15 cellular contexts compared by ENCODE assay signal in the genomic region with DNA sequence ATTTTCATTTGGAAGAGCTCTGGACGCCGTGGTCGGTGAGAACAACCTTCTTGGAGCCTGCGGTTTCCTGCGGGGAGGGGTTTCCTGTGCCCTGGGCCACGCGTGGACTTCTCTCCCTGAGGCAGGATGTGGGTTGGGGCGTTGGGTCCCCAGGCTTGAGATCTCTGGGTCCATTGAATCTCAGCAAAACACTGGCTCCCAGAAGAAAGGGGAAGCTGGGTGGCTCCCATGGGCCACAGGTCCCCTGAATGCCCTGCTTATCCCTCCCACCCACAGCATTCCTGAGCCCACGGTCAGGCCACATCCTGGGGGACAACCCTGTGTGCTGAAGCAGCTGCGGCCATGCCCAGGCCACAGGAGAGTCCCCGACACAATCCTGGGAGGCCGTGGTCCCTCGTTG.
DNase-seq lines count a peak whose midpoint lies in the region; TF ChIP-seq lines count a peak whose summit lies in the region.
"Had no signal": no experiment of that assay in that cellular context is flagged by ENCODE, and none has a peak within 500 bp of the region (broad histone marks: within the 10 kb centered on the region; RNA-seq: fewer than 3 reads in every experiment).

No MANE protein-coding gene starts in this region.

- no peak overlapping the region for H3K4me3 Mint-ChIP-seq in activated naive CD4-positive, alpha-beta T cell treated with anti-CD3 and anti-CD28 coated beads for 36 hours
- H3K4me3 Mint-ChIP-seq: activated T-cell treated with anti-CD3 and anti-CD28 coated beads, Interleukin-2, amount 50 U/mL, for 24 hours; GM23338 had no signal

- no peaks in the 10 kb centered on the region for H3K36me3 ChIP-seq in osteoblast (ENCODE audit: insufficient read depth, low read length)

- no peak overlapping the region for H3K27ac Mint-ChIP-seq in activated naive CD4-positive, alpha-beta T cell treated with anti-CD3 and anti-CD28 coated beads for 36 hours
- H3K27ac Mint-ChIP-seq: activated T-cell treated with anti-CD3 and anti-CD28 coated beads, Interleukin-2, amount 50 U/mL, for 24 hours; GM23338 had no signal

- no peak overlapping the region for H3K27ac ChIP-seq in osteoblast (ENCODE audit: low read depth, low read length)
- H3K27ac ChIP-seq: coronary artery, foreskin keratinocyte had no signal

- no peaks in the 10 kb centered on the region for H3K79me2 ChIP-seq in osteoblast (ENCODE audit: insufficient read depth, low read length)

- intact Hi-C loops in activated naive CD4-positive, alpha-beta T cell treated with anti-CD3 and anti-CD28 coated beads for 36 hours (cut with micrococcal nuclease): no loop called here

- no peak overlapping the region for H3K4me3 ChIP-seq in osteoblast (ENCODE audit: insufficient read depth, low read length)
- H3K4me3 ChIP-seq: coronary artery, GM23338 had no signal

- CTCF ChIA-PET in activated naive CD4-positive, alpha-beta T cell treated with anti-CD3 and anti-CD28 coated beads for 36 hours (lab: Charles Lee): no interaction called here

- peaks cover 13% of the 10 kb centered on the region for H3K9me3 Mint-ChIP-seq in activated naive CD4-positive, alpha-beta T cell treated with anti-CD3 and anti-CD28 coated beads for 36 hours

- H3K27me3 Mint-ChIP-seq in activated naive CD4-positive, alpha-beta T cell treated with anti-CD3 and anti-CD28 coated beads for 36 hours (ENCODE audit: low read depth): no peaks in the 10 kb centered on the region
- H3K27me3 Mint-ChIP-seq: activated T-cell treated with anti-CD3 and anti-CD28 coated beads, Interleukin-2, amount 50 U/mL, for 24 hours had no signal

- H3K9me3 ChIP-seq in osteoblast (ENCODE audit: low read depth, low read length): no peaks in the 10 kb centered on the region

- peak overlapping the region; percentile 7 for H3K4me2 ChIP-seq in osteoblast (ENCODE audit: insufficient read depth, low read length)
- H3K4me2 ChIP-seq: GM23338 had no signal

- DNase-seq in activated naive CD4-positive, alpha-beta T cell treated with anti-CD3 and anti-CD28 coated beads for 36 hours: peak; percentile 43
- DNase-seq in activated naive CD4-positive, alpha-beta T cell treated with Interleukin-2 at 50 U/mL for 16 hours: no peak
- peak; percentile 11 for DNase-seq in MV-4-11 (lab: John Stamatoyannopoulos, UW)
- peak; percentile 7 for DNase-seq in central memory CD4-positive, alpha-beta T cell
- peak; percentile 83 for DNase-seq in osteoblast (ENCODE audit: insufficient read length, low spot score, missing footprints)
- DNase-seq in NCI-H146 (lab: John Stamatoyannopoulos, UW): no peak
- no peak for DNase-seq in NCI-H1436 (lab: John Stamatoyannopoulos, UW)
- no peak for DNase-seq in NCI-H345 (lab: John Stamatoyannopoulos, UW)
- DNase-seq: activated T-cell treated with anti-CD3 and anti-CD28 coated beads, Interleukin-2, amount 50 U/mL, for 24 hours; foreskin keratinocyte; NCI-H1436 treated with DMSO at 0.1 percent for 48 hours; NCI-H226; SHP77 had no signal

- no peak for TF ChIP-seq CTCF in osteoblast (IDR thresholded peaks at IDR 0.05; ENCODE audit: extremely low read depth, low read depth, low read length)

- H3K36me3 Mint-ChIP-seq in activated naive CD4-positive, alpha-beta T cell treated with anti-CD3 and anti-CD28 coated beads for 36 hours (ENCODE audit: low read depth): peaks cover 1% of the 10 kb centered on the region

- H3K27me3 ChIP-seq in osteoblast (ENCODE audit: insufficient read depth, low read length): peaks cover 22% of the 10 kb centered on the region

- H2AFZ ChIP-seq in osteoblast (ENCODE audit: low read length): peak overlapping the region; percentile 76
- H2AFZ ChIP-seq: GM23338 had no signal

- peaks cover 7% of the 10 kb centered on the region for H3K4me1 ChIP-seq in osteoblast (ENCODE audit: insufficient read depth, low read length)
- H3K4me1 ChIP-seq: foreskin keratinocyte had no signal

- no peaks in the 10 kb centered on the region for H4K20me1 ChIP-seq in osteoblast (ENCODE audit: insufficient read depth, low read length)

- peaks cover 17% of the 10 kb centered on the region for H3K4me1 Mint-ChIP-seq in activated naive CD4-positive, alpha-beta T cell treated with anti-CD3 and anti-CD28 coated beads for 36 hours (ENCODE audit: low read depth)

Comparison
In these comparisons a context has a peak if more than half of its experiments do, and no peak if none do; other contexts are left out.
1. DNase-seq: peak in activated naive CD4-positive, alpha-beta T cell treated with anti-CD3 and anti-CD28 coated beads for 36 hours (single experiment), MV-4-11 (single experiment), central memory CD4-positive, alpha-beta T cell (single experiment) and osteoblast (single experiment); none in activated naive CD4-positive, alpha-beta T cell treated with Interleukin-2 at 50 U/mL for 16 hours (single experiment), NCI-H146 (single experiment), NCI-H1436 (single experiment) and NCI-H345 (single experiment).